ENCODE assay signal across 28 cellular contexts in genomic region chr4:110567266-110567665, GRCh38. TPM values are rescaled to one million over a fixed set of nuclear protein-coding genes. Genes with fewer than 3 reads are reported as not detected.
"Had no signal": no experiment of that assay in that cellular context is flagged by ENCODE, and none has a peak within 500 bp of the region (broad histone marks: within the 10 kb centered on the region; RNA-seq: fewer than 3 reads in every experiment).

No MANE protein-coding gene starts in this region.

- H3K27ac Mint-ChIP-seq: natural killer cell; neural progenitor cell; progenitor cell of endocrine pancreas; stimulated activated memory B cell treated with anti-CD40 and anti-IgM and Interleukin-4, amounts not matched to agents 10 μg/mL and 1 μg/mL and 100 μg/mL, for 72 hours; stimulated activated naive CD8-positive, alpha-beta T cell treated with anti-CD3 and anti-CD28 coated beads, Interleukin-15, amount 100 ng/mL, for 72 hours; type B pancreatic cell had no signal

- ATAC-seq: natural killer cell; psoas muscle; right cardiac atrium; right lobe of liver; stimulated activated memory B cell treated with anti-CD40 and anti-IgM and Interleukin-4, amounts not matched to agents 10 μg/mL and 1 μg/mL and 100 μg/mL, for 72 hours; stimulated activated naive CD8-positive, alpha-beta T cell treated with anti-CD3 and anti-CD28 coated beads, Interleukin-15, amount 100 ng/mL, for 72 hours; stimulated activated naive CD8-positive, alpha-beta T cell treated with anti-CD3 and anti-CD28 coated beads, Interleukin-15, Interleukin-2, amounts not matched to agents 100 U/mL and 50 U/mL, for 24 hours; upper lobe of right lung had no signal

- H3K9me3 Mint-ChIP-seq: nephron, neural progenitor cell, type B pancreatic cell had no signal

- H3K4me1 Mint-ChIP-seq: natural killer cell; nephron; neural progenitor cell; stimulated activated memory B cell treated with anti-CD40 and anti-IgM and Interleukin-4, amounts not matched to agents 10 μg/mL and 1 μg/mL and 100 μg/mL, for 72 hours; stimulated activated naive CD8-positive, alpha-beta T cell treated with anti-CD3 and anti-CD28 coated beads, Interleukin-15, amount 100 ng/mL, for 72 hours had no signal

- H3K27me3 Mint-ChIP-seq: progenitor cell of endocrine pancreas, type B pancreatic cell had no signal

- DNase-seq: natural killer cell; occipital lobe; ovary; posterior cingulate gyrus; psoas muscle; right cardiac atrium; right lobe of liver; sigmoid colon; spleen; stimulated activated CD4-positive, alpha-beta T cell treated with anti-CD3 and anti-CD28 coated beads, Interleukin-12 subunit alpha, Interleukin-12 subunit beta, amount 100 ng/mL, for 4 hours; stimulated activated CD4-positive, alpha-beta T cell treated with anti-CD3 and anti-CD28 coated beads, Interleukin-1b, Interleukin-23, amount 100 ng/mL, for 48 hours; stimulated activated CD4-positive, alpha-beta T cell treated with anti-CD3 and anti-CD28 coated beads, Interleukin-4, amount 100 ng/mL, for 1 hour; stimulated activated CD4-positive, alpha-beta T cell treated with anti-CD3 and anti-CD28 coated beads, Interleukin-4, amount 100 ng/mL, for 4 hours; stimulated activated CD8-positive, alpha-beta memory T cell treated with anti-CD3 and anti-CD28 coated beads, Interleukin-4, amount 100 ng/mL, for 48 hours; stimulated activated naive CD4-positive, alpha-beta T cell; stimulated activated naive CD8-positive, alpha-beta T cell treated with anti-CD3 and anti-CD28 coated beads, Interleukin-15, amount 100 ng/mL, for 72 hours; stimulated activated naive CD8-positive, alpha-beta T cell treated with anti-CD3 and anti-CD28 coated beads, Interleukin-15, Interleukin-2, amounts not matched to agents 100 U/mL and 50 U/mL, for 24 hours; substantia nigra; testis; tibial artery; transverse colon; upper lobe of right lung; uterus had no signal

- H3K4me3 Mint-ChIP-seq: natural killer cell; nephron; neural progenitor cell; stimulated activated memory B cell treated with anti-CD40 and anti-IgM and Interleukin-4, amounts not matched to agents 10 μg/mL and 1 μg/mL and 100 μg/mL, for 72 hours; stimulated activated naive CD8-positive, alpha-beta T cell treated with anti-CD3 and anti-CD28 coated beads, Interleukin-15, amount 100 ng/mL, for 72 hours; type B pancreatic cell had no signal

- H3K36me3 Mint-ChIP-seq: natural killer cell; neural progenitor cell; stimulated activated memory B cell treated with anti-CD40 and anti-IgM and Interleukin-4, amounts not matched to agents 10 μg/mL and 1 μg/mL and 100 μg/mL, for 72 hours; type B pancreatic cell had no signal

RNA-seq across cellular contexts. Expression of gene PITX2, which starts 55.6 kb away (rescaled TPM):
- total RNA-seq: natural killer cell, occipital lobe, right lobe of liver, spleen, upper lobe of right lung had no signal
